ENCODE assay signal across 17 cellular contexts in genomic region chr2:61733563-61733962, GRCh38.
A peak's percentile ranks its signal among the peaks of the same experiment; 100 is the strongest.
DNase-seq lines count a peak whose midpoint lies in the region; ATAC-seq and TF ChIP-seq lines count a peak whose summit lies in the region.
"Had no signal": no experiment of that assay in that cellular context is flagged by ENCODE, and none has a peak within 500 bp of the region (broad histone marks: within the 10 kb centered on the region; RNA-seq: fewer than 3 reads in every experiment).

No MANE protein-coding gene starts in this region.

- no peaks in the 10 kb centered on the region for H4K20me1 ChIP-seq in HCT116 (ENCODE audit: insufficient read depth)

- H3K4me3 ChIP-seq in HCT116 (replicated peaks in 1 of 2; ENCODE audit: low read depth in 1 of 2, low read length in 2 of 2) (no peak overlapping the region), choroid plexus epithelial cell (ENCODE audit: low read depth, low read length) (no peak overlapping the region)

- no peak for ATAC-seq in HCT116

- H3K4me1 Mint-ChIP-seq in activated CD4-positive, alpha-beta memory T cell treated with anti-CD3 and anti-CD28 coated beads, Interleukin-2, amount 10 ng/mL, durations not matched to agents 7 days and 5 days = no peaks in the 10 kb centered on the region
- H3K4me1 Mint-ChIP-seq: B cell; CD4-positive, CD25-positive, alpha-beta regulatory T cell had no signal

- H3K4me2 ChIP-seq in HCT116 (ENCODE audit: low read length) = peak overlapping the region; percentile 10; the same call in 1 of the 2 replicates

- H3K4me3 Mint-ChIP-seq in activated CD4-positive, alpha-beta memory T cell treated with anti-CD3 and anti-CD28 coated beads, Interleukin-2, amount 10 ng/mL, durations not matched to agents 7 days and 5 days = no peak overlapping the region
- H3K4me3 Mint-ChIP-seq: B cell; CD4-positive, CD25-positive, alpha-beta regulatory T cell had no signal

- BruUV-seq in HCT116 (replicated peaks; lab: Mats Ljungman, UMichigan) = no TSS peak

- POLR2A ChIA-PET in HCT116 (lab: Charles Lee) = no interaction called here
- POLR2A ChIA-PET in activated CD4-positive, alpha-beta memory T cell treated with anti-CD3 and anti-CD28 coated beads, Interleukin-2, amount 10 ng/mL, durations not matched to agents 7 days and 5 days (lab: Charles Lee) = no interaction called here

- H3K36me3 Mint-ChIP-seq in activated CD4-positive, alpha-beta memory T cell treated with anti-CD3 and anti-CD28 coated beads, Interleukin-2, amount 10 ng/mL, durations not matched to agents 7 days and 5 days (ENCODE audit: low read depth) = no peaks in the 10 kb centered on the region
- H3K36me3 Mint-ChIP-seq: CD4-positive, CD25-positive, alpha-beta regulatory T cell had no signal

- no peak for TF ChIP-seq POLR2A in HCT116 (IDR thresholded peaks at IDR 0.05; ENCODE audit: borderline replicate concordance, extremely low read depth, insufficient read depth, insufficient read length)

- no peak overlapping the region for H3K27ac ChIP-seq in HCT116 (ENCODE audit: low read depth, low read length)

- H3K9me2 ChIP-seq in HCT116 (ENCODE audit: insufficient read depth) = no peaks in the 10 kb centered on the region

- H3K79me2 ChIP-seq in HCT116 (ENCODE audit: insufficient read depth, low read length) = no peaks in the 10 kb centered on the region

- H3K27me3 Mint-ChIP-seq in activated CD4-positive, alpha-beta memory T cell treated with anti-CD3 and anti-CD28 coated beads, Interleukin-2, amount 10 ng/mL, durations not matched to agents 7 days and 5 days = peaks cover 7% of the 10 kb centered on the region

- H3K36me3 ChIP-seq in HCT116 (ENCODE audit: control insufficient read depth in 1 of 2, insufficient read depth in 2 of 2, low read length in 2 of 2) = no peaks in the 10 kb centered on the region

- intact Hi-C loops in HCT116 (cut with micrococcal nuclease) = no loop called here

- RAD21 ChIA-PET in HCT116 (lab: Charles Lee; ENCODE audit: low non-redundant PET in 1 of 2, low total read pairs in 2 of 2, uncharacterized antibody in 2 of 2, unreplicated experiment in 2 of 2) = interaction anchor here in 1 of 2 experiments (0.6 kb wide), 1 partner anchor 17 kb away, joined by 4 read pairs; no protein-coding TSS in a partner anchor

- no peaks in the 10 kb centered on the region for H3K9me3 Mint-ChIP-seq in activated CD4-positive, alpha-beta memory T cell treated with anti-CD3 and anti-CD28 coated beads, Interleukin-2, amount 10 ng/mL, durations not matched to agents 7 days and 5 days

- H2AFZ ChIP-seq in HCT116 (ENCODE audit: low read depth, low read length, poor library complexity, severe bottlenecking) = no peak overlapping the region

- TF ChIP-seq RAD21 in HCT116 (IDR thresholded peaks at IDR 0.05; ENCODE audit: low read depth) = no peak

- CTCF ChIA-PET in HCT116 (lab: Charles Lee) = no interaction called here
- CTCF ChIA-PET in activated CD4-positive, alpha-beta memory T cell treated with anti-CD3 and anti-CD28 coated beads, Interleukin-2, amount 10 ng/mL, durations not matched to agents 7 days and 5 days (lab: Charles Lee) = no interaction called here

- H3K9ac ChIP-seq in HCT116 (ENCODE audit: low read length) = no peak overlapping the region

- DNase-seq in HCT116 (ENCODE audit: low read depth, low spot score) (no peak), RKO (ENCODE audit: low spot score) (peak; percentile 19), choroid plexus epithelial cell (ENCODE audit: low read depth) (peak; percentile 28), putamen (ENCODE audit: low spot score) (peak; percentile 39), NCI-H2107 treated with DMSO at 0.1 percent for 48 hours (lab: John Stamatoyannopoulos, UW; ENCODE audit: unreplicated experiment) (no peak)
- no peak for DNase-seq in activated T-cell treated with anti-CD3 and anti-CD28 coated beads, Interleukin-2, amount 50 U/mL, for 1 hour
- DNase-seq in activated CD4-positive, alpha-beta memory T cell treated with anti-CD3 and anti-CD28 coated beads, Interleukin-2, amount 10 ng/mL, durations not matched to agents 7 days and 5 days = no peak
- DNase-seq: CD4-positive, CD25-positive, alpha-beta regulatory T cell; DMS53; GOT3; NCI-H1436; NCI-H2029; NCI-H2171 treated with DMSO at 0.1 percent for 48 hours; NCI-H510A; NCI-H82; SW 1271 had no signal

- TF ChIP-seq CTCF in HCT116 (IDR thresholded peaks at IDR 0.05 in 2 of 3, conservative IDR thresholded peaks at IDR 0.05 in 1 of 3; ENCODE audit: borderline replicate concordance in 1 of 3, insufficient read depth in 1 of 3, low read depth in 2 of 3, low read length in 2 of 3) (no peak), choroid plexus epithelial cell (conservative IDR thresholded peaks at IDR 0.05; ENCODE audit: low read depth, low read length) (no peak)

- no peaks in the 10 kb centered on the region for H3K27me3 ChIP-seq in HCT116 (ENCODE audit: insufficient read depth, low read length)

- H3K9me3 ChIP-seq in HCT116 (ENCODE audit: control insufficient read depth in 1 of 2, insufficient read depth in 1 of 2, low read depth in 1 of 2, low read length in 2 of 2) = no peaks in the 10 kb centered on the region

- no peak overlapping the region for H3K27ac Mint-ChIP-seq in activated CD4-positive, alpha-beta memory T cell treated with anti-CD3 and anti-CD28 coated beads, Interleukin-2, amount 10 ng/mL, durations not matched to agents 7 days and 5 days
- H3K27ac Mint-ChIP-seq: B cell; CD4-positive, CD25-positive, alpha-beta regulatory T cell had no signal

- peaks cover 2 to 5% of the 10 kb centered on the region in 2 experiments; a peak in 3 of 4 replicates for H3K4me1 ChIP-seq in HCT116 (ENCODE audit: control insufficient read depth in 1 of 2, insufficient read depth in 2 of 2, low read length in 2 of 2)

TF ChIP-seq in HCT116, 20 proteins besides CTCF, POLR2A, EP300 and RAD21:
- peak; percentile 32; the same call in 1 of the 2 replicates for TF ChIP-seq EGR1 (IDR thresholded peaks at IDR 0.05; ENCODE audit: low read depth)
- TF ChIP-seq, protein P1, sequence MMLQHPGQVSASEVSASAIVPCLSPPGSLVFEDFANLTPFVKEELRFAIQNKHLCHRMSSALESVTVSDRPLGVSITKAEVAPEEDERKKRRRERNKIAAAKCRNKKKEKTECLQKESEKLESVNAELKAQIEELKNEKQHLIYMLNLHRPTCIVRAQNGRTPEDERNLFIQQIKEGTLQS (IDR thresholded peaks at IDR 0.05) = no peak
- TF ChIP-seq EZH2 (IDR thresholded peaks at IDR 0.05) = no peak
- TF ChIP-seq FOSL1 (IDR thresholded peaks at IDR 0.05; ENCODE audit: low read depth) = no peak
- TF ChIP-seq EZH2phosphoT487 (IDR thresholded peaks at IDR 0.05; ENCODE audit: borderline replicate concordance) = no peak
- TF ChIP-seq SIN3A (IDR thresholded peaks at IDR 0.05; ENCODE audit: low read depth) = no peak
- TF ChIP-seq TCF7L2 (IDR thresholded peaks at IDR 0.05; ENCODE audit: borderline replicate concordance, extremely low read depth, insufficient read depth, insufficient read length) = no peak

Comparison
In these comparisons a context has a peak if more than half of its experiments do, and no peak if none do; other contexts are left out.
1. DNase-seq: peak in RKO (single experiment), choroid plexus epithelial cell (single experiment) and putamen (single experiment); none in HCT116 (single experiment), NCI-H2107 treated with DMSO at 0.1 percent for 48 hours (single experiment), activated T-cell treated with anti-CD3 and anti-CD28 coated beads, Interleukin-2, amount 50 U/mL, for 1 hour (single experiment) and activated CD4-positive, alpha-beta memory T cell treated with anti-CD3 and anti-CD28 coated beads, Interleukin-2, amount 10 ng/mL, durations not matched to agents 7 days and 5 days (single experiment).